Comparison of ENCODE assay signal across 20 cellular contexts in the genomic region with DNA sequence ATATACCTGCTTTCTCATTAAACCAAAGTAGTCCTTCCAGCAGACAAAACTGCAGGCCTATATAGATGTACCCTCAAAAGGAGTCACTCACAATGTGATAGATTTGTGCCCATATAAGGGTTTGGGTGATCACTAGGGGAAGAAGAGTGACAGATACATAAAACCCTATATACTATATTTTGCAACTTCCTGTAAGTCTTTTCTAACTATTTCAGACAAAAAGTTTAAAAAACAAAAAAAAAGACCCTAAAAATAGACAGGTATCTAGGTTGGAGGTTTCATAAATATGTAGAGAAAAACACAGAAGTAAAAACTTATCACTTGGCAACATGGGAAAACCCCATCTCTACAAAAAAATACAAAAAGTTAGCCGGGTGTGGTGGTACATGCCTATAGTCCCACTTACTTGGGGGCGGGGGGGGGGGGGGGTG. TPM values are rescaled to one million over a fixed set of nuclear protein-coding genes. Genes with fewer than 3 reads are reported as not detected.
DNase-seq lines count a peak whose midpoint lies in the region; ATAC-seq and TF ChIP-seq lines count a peak whose summit lies in the region.
"Had no signal": no experiment of that assay in that cellular context is flagged by ENCODE, and none has a peak within 500 bp of the region (broad histone marks: within the 10 kb centered on the region; RNA-seq: fewer than 3 reads in every experiment).

No MANE protein-coding gene starts in this region.

- no peaks in the 10 kb centered on the region for H3K9me3 ChIP-seq in OCI-LY3 (ENCODE audit: insufficient read depth, low read length)
- no peaks in the 10 kb centered on the region for H3K9me3 ChIP-seq in H9 (ENCODE audit: control insufficient read depth, low read depth, low read length)
- H3K9me3 ChIP-seq: BLaER1, esophagus muscularis mucosa, uterus had no signal

- H3K9ac ChIP-seq in OCI-LY3 (ENCODE audit: low read length) (peak overlapping the region; percentile 36; the same call in 1 of the 2 replicates), H9 (ENCODE audit: extremely low read depth, insufficient read length, low read length) (no peak overlapping the region)
- H3K9ac ChIP-seq: BLaER1 had no signal

- H2BK120ac ChIP-seq in H9 (ENCODE audit: low read depth, low read length, poor library complexity, severe bottlenecking) = no peak overlapping the region

- peak overlapping the region; percentile 21; the same call in 1 of the 2 replicates for H3K4me3 ChIP-seq in OCI-LY3 (ENCODE audit: low read length)
- H3K4me3 ChIP-seq: BLaER1, esophagus muscularis mucosa, uterus had no signal

- no peaks in the 10 kb centered on the region for H4K20me1 ChIP-seq in OCI-LY3 (ENCODE audit: insufficient read depth, low read length)
- H4K20me1 ChIP-seq in H9 (ENCODE audit: control insufficient read depth, insufficient read depth, insufficient read length) = no peaks in the 10 kb centered on the region

- peak overlapping the region; percentile 52 for H3K27ac Mint-ChIP-seq in activated T-cell treated with anti-CD3 and anti-CD28 coated beads, Interleukin-2, amount 50 U/mL, for 24 hours
- peak overlapping the region; percentile 59 to 77 for H3K27ac Mint-ChIP-seq in natural killer cell treated with Interleukin-12 subunit alpha and Interleukin-12 subunit beta and Interleukin-15 and Interleukin-18, amount 100 ng/mL, for 72 hours
- no peak overlapping the region for H3K27ac Mint-ChIP-seq in chondrocyte (ENCODE audit: unreplicated experiment)
- H3K27ac Mint-ChIP-seq in H9 = no peak overlapping the region

- H4K5ac ChIP-seq in H9 (ENCODE audit: insufficient read length, low read depth, low read length) = no peak overlapping the region

- no peak overlapping the region for H3K23ac ChIP-seq in H9 (ENCODE audit: insufficient read length, low read depth, low read length)

- H3K4me2 ChIP-seq in OCI-LY3 (ENCODE audit: low read length) (peak overlapping the region; percentile 46), H9 (ENCODE audit: insufficient read depth, insufficient read length, low read length) (no peak overlapping the region)
- H3K4me2 ChIP-seq: BLaER1 had no signal

- H3K4me1 ChIP-seq in OCI-LY3 (ENCODE audit: low read length) = peaks cover 32% of the 10 kb centered on the region
- no peaks in the 10 kb centered on the region; the same call in 1 of the 2 replicates for H3K4me1 ChIP-seq in H9 (ENCODE audit: insufficient read depth, low read length)

- H3T11ph ChIP-seq in H9 (ENCODE audit: low read length) = no peak overlapping the region

- no peak overlapping the region for H2BK20ac ChIP-seq in H9 (ENCODE audit: low read depth, low read length, poor library complexity, severe bottlenecking)

- no peak overlapping the region for H3K4ac ChIP-seq in H9 (ENCODE audit: low read depth, low read length)

- peak overlapping the region; percentile 10 for H3K4me3 Mint-ChIP-seq in activated T-cell treated with anti-CD3 and anti-CD28 coated beads, Interleukin-2, amount 50 U/mL, for 24 hours
- H3K4me3 Mint-ChIP-seq in natural killer cell treated with Interleukin-12 subunit alpha and Interleukin-12 subunit beta and Interleukin-15 and Interleukin-18, amount 100 ng/mL, for 72 hours = peak overlapping the region; percentile 47
- H3K4me3 Mint-ChIP-seq in chondrocyte (ENCODE audit: unreplicated experiment) (no peak overlapping the region), H9 (no peak overlapping the region)
- H3K4me3 Mint-ChIP-seq: activated CD4-positive, alpha-beta T cell treated with anti-CD3 and anti-CD28 coated beads for 36 hours had no signal

- no peak overlapping the region for H3K56ac ChIP-seq in H9 (ENCODE audit: insufficient read length, low read depth, low read length)

- no peaks in the 10 kb centered on the region for H3K27me3 ChIP-seq in OCI-LY3 (ENCODE audit: low read depth, low read length)
- H3K27me3 ChIP-seq in H9 (ENCODE audit: insufficient read depth, low read length) = no peaks in the 10 kb centered on the region
- H3K27me3 ChIP-seq: BLaER1, esophagus muscularis mucosa, uterus had no signal

- no peak overlapping the region for H2AK5ac ChIP-seq in H9 (ENCODE audit: insufficient read length, low read length)

- peaks cover 3% of the 10 kb centered on the region for H3K23me2 ChIP-seq in H9 (ENCODE audit: insufficient read length, low read depth, low read length, poor library complexity, severe bottlenecking)

- no peak overlapping the region for H4K91ac ChIP-seq in H9 (ENCODE audit: insufficient read length, low read depth, low read length)

- no peak overlapping the region for H2BK5ac ChIP-seq in H9 (ENCODE audit: insufficient read length, low read length)

- H2BK15ac ChIP-seq in H9 (ENCODE audit: low read depth, low read length) = no peak overlapping the region

- no peaks in the 10 kb centered on the region for H3K27me3 Mint-ChIP-seq in activated T-cell treated with anti-CD3 and anti-CD28 coated beads, Interleukin-2, amount 50 U/mL, for 24 hours
- H3K27me3 Mint-ChIP-seq in natural killer cell treated with Interleukin-12 subunit alpha and Interleukin-12 subunit beta and Interleukin-15 and Interleukin-18, amount 100 ng/mL, for 72 hours = no peaks in the 10 kb centered on the region
- H3K27me3 Mint-ChIP-seq in chondrocyte (ENCODE audit: low read depth) (no peaks in the 10 kb centered on the region), H9 (ENCODE audit: low read depth) (no peaks in the 10 kb centered on the region)
- H3K27me3 Mint-ChIP-seq: activated CD4-positive, alpha-beta T cell treated with anti-CD3 and anti-CD28 coated beads for 36 hours had no signal

- H2BK12ac ChIP-seq in H9 (ENCODE audit: insufficient read length, low read depth, low read length) = no peak overlapping the region

- no peaks in the 10 kb centered on the region for H3K9me3 Mint-ChIP-seq in activated T-cell treated with anti-CD3 and anti-CD28 coated beads, Interleukin-2, amount 50 U/mL, for 24 hours
- no peaks in the 10 kb centered on the region for H3K9me3 Mint-ChIP-seq in natural killer cell treated with Interleukin-12 subunit alpha and Interleukin-12 subunit beta and Interleukin-15 and Interleukin-18, amount 100 ng/mL, for 72 hours
- H3K9me3 Mint-ChIP-seq in chondrocyte (ENCODE audit: low read depth) (no peaks in the 10 kb centered on the region), H9 (no peaks in the 10 kb centered on the region)

- no peak overlapping the region for H3K14ac ChIP-seq in H9 (ENCODE audit: insufficient read depth, low read length)

- WGBS in H9 (ENCODE audit: extremely low coverage, insufficient read length, low lambda C conversion rate) = no CpG with 5 or more reads among the region's 2 CpGs

- TF ChIP-seq CTCF in OCI-LY3 (IDR thresholded peaks at IDR 0.05; ENCODE audit: low read depth, low read length) (no peak), chondrocyte (IDR thresholded peaks at IDR 0.05) (no peak), H9 (conservative IDR thresholded peaks at IDR 0.05) (no peak)

- peaks cover 88% of the 10 kb centered on the region for H3K36me3 Mint-ChIP-seq in activated T-cell treated with anti-CD3 and anti-CD28 coated beads, Interleukin-2, amount 50 U/mL, for 24 hours (ENCODE audit: low read depth)
- H3K36me3 Mint-ChIP-seq in natural killer cell treated with Interleukin-12 subunit alpha and Interleukin-12 subunit beta and Interleukin-15 and Interleukin-18, amount 100 ng/mL, for 72 hours = peaks cover 15% of the 10 kb centered on the region
- peaks cover 22% of the 10 kb centered on the region for H3K36me3 Mint-ChIP-seq in chondrocyte (ENCODE audit: low read depth)
- H3K36me3 Mint-ChIP-seq in H9 (ENCODE audit: insufficient read depth in 1 of 3, low read depth in 3 of 3) = peaks cover 27 to 72% (median 67%) of the 10 kb centered on the region in 3 experiments

- H3K79me1 ChIP-seq in H9 (ENCODE audit: insufficient read depth, low read depth, low read length, poor library complexity, severe bottlenecking) = no peaks in the 10 kb centered on the region

- H3K79me2 ChIP-seq in OCI-LY3 (ENCODE audit: low read length) (peaks cover 52% of the 10 kb centered on the region), H9 (ENCODE audit: insufficient read depth, low read length) (peaks cover 5% of the 10 kb centered on the region; the same call in 1 of the 2 replicates)

- DNase-seq in activated T-cell treated with anti-CD3 and anti-CD28 coated beads, Interleukin-2, amount 50 U/mL, for 24 hours = no peak
- DNase-seq in activated T-cell treated with anti-CD3 and anti-CD28 coated beads, Interleukin-2, amount 50 U/mL, for 48 hours = no peak
- no peak for DNase-seq in natural killer cell treated with Interleukin-12 subunit alpha and Interleukin-12 subunit beta and Interleukin-15 and Interleukin-18, amount 100 ng/mL, for 72 hours (ENCODE audit: low spot score)
- DNase-seq in chondrocyte (ENCODE audit: low spot score) (no peak), H9 (no peak)
- DNase-seq: activated CD4-positive, alpha-beta T cell treated with anti-CD3 and anti-CD28 coated beads for 36 hours; aorta; DMS153; effector CD4-positive, alpha-beta T cell; HCEC 1CT; midbrain; NCI-H2029; stimulated activated CD4-positive, alpha-beta T cell treated with anti-CD3 and anti-CD28 coated beads, Interleukin-4, amount 100 ng/mL, for 24 hours; substantia nigra; uterus had no signal

- no peak overlapping the region for H2AFZ ChIP-seq in OCI-LY3 (ENCODE audit: low read depth, low read length)
- no peak overlapping the region for H2AFZ ChIP-seq in H9 (ENCODE audit: low read length)

- H3K18ac ChIP-seq in H9 (ENCODE audit: insufficient read length, low read depth, low read length) = no peak overlapping the region

- H3K27ac ChIP-seq in OCI-LY3 (ENCODE audit: low read length) = peak overlapping the region; percentile 80
- no peak overlapping the region for H3K27ac ChIP-seq in H9 (ENCODE audit: insufficient read length, low read depth, low read length)
- H3K27ac ChIP-seq: BLaER1, esophagus muscularis mucosa, uterus had no signal

- H4K8ac ChIP-seq in H9 (replicated peaks; ENCODE audit: insufficient read length, low read depth, low read length) = no peak overlapping the region

- ATAC-seq in GM18858 (IDR thresholded peaks at IDR 0.05; ENCODE audit: unreplicated experiment) = peak; percentile 40
- ATAC-seq in natural killer cell treated with Interleukin-12 subunit alpha and Interleukin-12 subunit beta and Interleukin-15 and Interleukin-18, amount 100 ng/mL, for 72 hours = no peak
- no peak for ATAC-seq in HG03571 (IDR thresholded peaks at IDR 0.05; ENCODE audit: unreplicated experiment)
- ATAC-seq: activated CD4-positive, alpha-beta T cell treated with anti-CD3 and anti-CD28 coated beads for 36 hours had no signal

- H3K4me1 Mint-ChIP-seq in activated T-cell treated with anti-CD3 and anti-CD28 coated beads, Interleukin-2, amount 50 U/mL, for 24 hours (ENCODE audit: low read depth) = peaks cover 61% of the 10 kb centered on the region
- H3K4me1 Mint-ChIP-seq in natural killer cell treated with Interleukin-12 subunit alpha and Interleukin-12 subunit beta and Interleukin-15 and Interleukin-18, amount 100 ng/mL, for 72 hours (ENCODE audit: low read depth in 2 of 2) = peaks cover 25 to 28% of the 10 kb centered on the region in 2 donors
- peaks cover 26% of the 10 kb centered on the region for H3K4me1 Mint-ChIP-seq in chondrocyte (ENCODE audit: low read depth)
- peaks cover 14 to 16% of the 10 kb centered on the region in 2 experiments for H3K4me1 Mint-ChIP-seq in H9

- H3K36me3 ChIP-seq in OCI-LY3 (replicated peaks; ENCODE audit: low read depth, low read length) = peaks cover 44% of the 10 kb centered on the region
- H3K36me3 ChIP-seq: uterus had no signal

RNA-seq across cellular contexts. Expression of a gene that starts 3.0 kb away (rescaled TPM):
- 10 to 100 TPM; 14.0 to 24.6 TPM for total RNA-seq in natural killer cell treated with Interleukin-12 subunit alpha and Interleukin-12 subunit beta and Interleukin-15 and Interleukin-18, amount 100 ng/mL, for 72 hours
- 9.3 to 10.4 TPM (median 9.7 TPM) in 3 replicates for total RNA-seq in chondrocyte
- total RNA-seq in H9 (2021) = 13.5 and 13.7 TPM in 2 replicates

Comparison
In these comparisons a context has a peak if more than half of its experiments do, and no peak if none do; other contexts are left out.
1. H3K27ac Mint-ChIP-seq: peak in activated T-cell treated with anti-CD3 and anti-CD28 coated beads, Interleukin-2, amount 50 U/mL, for 24 hours (single experiment) and natural killer cell treated with Interleukin-12 subunit alpha and Interleukin-12 subunit beta and Interleukin-15 and Interleukin-18, amount 100 ng/mL, for 72 hours (2 of 2); none in chondrocyte (single experiment) and H9 (0 of 3).
2. H3K4me3 Mint-ChIP-seq: peak in activated T-cell treated with anti-CD3 and anti-CD28 coated beads, Interleukin-2, amount 50 U/mL, for 24 hours (single experiment) and natural killer cell treated with Interleukin-12 subunit alpha and Interleukin-12 subunit beta and Interleukin-15 and Interleukin-18, amount 100 ng/mL, for 72 hours (single experiment); none in chondrocyte (single experiment) and H9 (0 of 2).